Comparison of ENCODE assay signal across 30 cellular contexts in the genomic region with DNA sequence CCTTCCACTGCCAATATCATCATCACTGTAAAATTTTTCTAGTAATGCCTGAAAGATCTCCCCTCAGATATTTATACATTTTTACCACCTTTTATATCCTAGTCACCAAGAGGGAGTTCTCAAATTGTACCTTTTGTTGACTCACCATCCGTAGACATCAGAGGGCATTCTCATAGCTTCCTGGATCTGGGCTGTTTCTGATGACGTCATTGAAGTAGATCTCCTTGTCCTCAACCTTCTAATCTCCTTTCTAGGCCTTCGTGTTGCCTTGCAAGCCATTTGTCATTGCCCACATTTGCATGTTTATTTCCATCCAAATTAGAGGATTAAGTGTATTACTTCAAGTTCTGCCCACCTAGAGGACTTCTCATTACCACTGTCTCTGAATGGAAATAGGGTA.
"Had no signal": no experiment of that assay in that cellular context is flagged by ENCODE, and none has a peak within 500 bp of the region (broad histone marks: within the 10 kb centered on the region; RNA-seq: fewer than 3 reads in every experiment).

No MANE protein-coding gene starts in this region.

- DNase-seq: activated CD4-positive, alpha-beta T cell treated with anti-CD3 and anti-CD28 coated beads for 1 hour; activated CD4-positive, alpha-beta T cell treated with anti-CD3 and anti-CD28 coated beads for 48 hours; activated CD4-positive, alpha-beta T cell treated with anti-CD3 and anti-CD28 coated beads, Interleukin-2, amount 50 U/mL, for 1 hour; activated CD4-positive, alpha-beta T cell treated with anti-CD3 and anti-CD28 coated beads, Interleukin-2, amount 50 U/mL, for 48 hours; activated CD8-positive, alpha-beta memory T cell treated with anti-CD3 and anti-CD28 coated beads for 24 hours; activated CD8-positive, alpha-beta T cell treated with anti-CD3 and anti-CD28 coated beads for 36 hours; activated effector memory CD4-positive, alpha-beta T cell treated with Interleukin-2 at 50 U/mL for 16 hours; activated gamma-delta T cell treated with Interleukin-2 at 50 U/mL for 16 hours; activated naive CD4-positive, alpha-beta T cell treated with anti-CD3 and anti-CD28 coated beads, Interleukin-2, amount 50 U/mL, for 16 hours; activated naive CD4-positive, alpha-beta T cell treated with Interleukin-2 at 50 U/mL for 16 hours; activated T-cell treated with anti-CD3 and anti-CD28 coated beads, Interleukin-2, amount 50 U/mL, for 4 hours; amniotic stem cell; anterior cingulate cortex; brain microvascular endothelial cell; dorsolateral prefrontal cortex; effector memory CD4-positive, alpha-beta T cell; endodermal cell; erythroblast; foreskin keratinocyte; gastrocnemius medialis; glutamatergic neuron; heart left ventricle; hypothalamus had no signal

- H3K4me3 ChIP-seq: coronary artery, dorsolateral prefrontal cortex, esophagus muscularis mucosa, gastrocnemius medialis, heart left ventricle had no signal

- H3K27me3 ChIP-seq: brain microvascular endothelial cell, dorsolateral prefrontal cortex, esophagus muscularis mucosa, foreskin keratinocyte, gastrocnemius medialis, heart left ventricle had no signal

- H3K27ac ChIP-seq: brain microvascular endothelial cell, coronary artery, dorsolateral prefrontal cortex, esophagus muscularis mucosa, foreskin keratinocyte, gastrocnemius medialis, heart left ventricle, VCaP had no signal

- H3K4me1 ChIP-seq: esophagus muscularis mucosa, foreskin keratinocyte, gastrocnemius medialis, heart left ventricle had no signal

- H3K9me3 ChIP-seq: esophagus muscularis mucosa, gastrocnemius medialis had no signal

- FAIRE-seq: astrocyte, bronchial epithelial cell had no signal

- H3K36me3 ChIP-seq: brain microvascular endothelial cell, esophagus muscularis mucosa, gastrocnemius medialis, heart left ventricle had no signal

- ATAC-seq: activated CD8-positive, alpha-beta T cell treated with anti-CD3 and anti-CD28 coated beads for 36 hours; activated T-cell treated with anti-CD3 and anti-CD28 coated beads, Interleukin-2, amount 50 U/mL, for 4 hours; activated T-helper 17 cell treated with anti-CD3 and anti-CD28 coated beads, Interleukin-2, amount 50 U/mL, for 72 hours; foreskin keratinocyte; gastrocnemius medialis; heart left ventricle; WTC11 had no signal
